In genomic region chr19:30312582-30313352, GRCh38 we compare ENCODE assay signal across 25 cellular contexts. TPM values are rescaled to one million over a fixed set of nuclear protein-coding genes. Genes with fewer than 3 reads are reported as not detected.
DNase-seq lines count a peak whose midpoint lies in the region; ATAC-seq, FAIRE-seq and TF ChIP-seq lines count a peak whose summit lies in the region.
"Had no signal": no experiment of that assay in that cellular context is flagged by ENCODE, and none has a peak within 500 bp of the region (broad histone marks: within the 10 kb centered on the region; RNA-seq: fewer than 3 reads in every experiment).

No MANE protein-coding gene starts in this region.

- POLR2A ChIA-PET in H1 (lab: Charles Lee; ENCODE audit: partially characterized antibody): no interaction called here

- 81% methylated on average over 14 of the region's 14 CpGs; no CpG with 5 or more reads in 1 of the 2 experiments for WGBS in H1 (ENCODE audit: extremely low coverage in 1 of 2, insufficient coverage in 1 of 2, insufficient read length in 1 of 2, insufficient replicate concordance in 2 of 2, low coverage in 1 of 2, low lambda C conversion rate in 2 of 2, missing lambda C conversion rate in 1 of 2), 2 experiments

- H2AFZ ChIP-seq in H1 (ENCODE audit: low read length): no peak overlapping the region

- no peak overlapping the region for H3K27ac Mint-ChIP-seq in stimulated activated effector memory CD8-positive, alpha-beta T cell treated with anti-CD3 and anti-CD28 coated beads, Interleukin-12 subunit alpha, Interleukin-12 subunit beta, amount 100 ng/mL, for 72 hours
- H3K27ac Mint-ChIP-seq: CD4-positive, alpha-beta T cell had no signal

- no peaks in the 10 kb centered on the region for H3K79me2 ChIP-seq in H1 (ENCODE audit: control insufficient read depth in 1 of 2, insufficient read depth in 2 of 2, low read length in 2 of 2)

- H3K9me3 ChIP-seq in H1 (ENCODE audit: insufficient read depth in 2 of 2, low read depth in 1 of 2, low read length in 1 of 2): no peaks in the 10 kb centered on the region
- H3K9me3 ChIP-seq: HAP-1, MG63, Peyer's patch, SJCRH30 had no signal

- no peak overlapping the region for H3K18ac ChIP-seq in H1 (ENCODE audit: extremely low read depth, low read length)

- TF ChIP-seq POLR2A in NB4 (IDR thresholded peaks at IDR 0.05; ENCODE audit: extremely low read depth, insufficient read length) (no peak), H1 (IDR thresholded peaks at IDR 0.05; ENCODE audit: control extremely low read depth in 1 of 2, low read depth in 2 of 2, low read length in 2 of 2) (no peak)

- no peak overlapping the region for H2AK5ac ChIP-seq in H1 (ENCODE audit: low read depth, low read length)

- no peak overlapping the region for H4K8ac ChIP-seq in H1 (ENCODE audit: extremely low read depth, insufficient read depth, low read length)

- H4K20me1 ChIP-seq in H1 (replicated peaks in 1 of 2; ENCODE audit: control insufficient read depth in 1 of 2, insufficient read depth in 2 of 2, low read length in 2 of 2): no peaks in the 10 kb centered on the region
- H4K20me1 ChIP-seq: BLaER1 had no signal

- FAIRE-seq in H1 (lab: Jason Lieb, UNC): no peak
- FAIRE-seq: G401.6 had no signal

- no peak overlapping the region for H2BK120ac ChIP-seq in H1 (replicated peaks; ENCODE audit: low read depth, low read length)

- no peak overlapping the region for H2BK15ac ChIP-seq in H1 (ENCODE audit: low read length)

- peak; percentile 31 for ATAC-seq in stimulated activated effector memory CD8-positive, alpha-beta T cell treated with anti-CD3 and anti-CD28 coated beads, Interleukin-12 subunit alpha, Interleukin-12 subunit beta, amount 100 ng/mL, for 72 hours
- ATAC-seq in HG02588 (IDR thresholded peaks at IDR 0.05; ENCODE audit: unreplicated experiment) (no peak), GM18873 (IDR thresholded peaks at IDR 0.05; ENCODE audit: low FRiP score, unreplicated experiment) (no peak)

- H3K4me3 ChIP-seq in NB4 (ENCODE audit: low read depth, low read length): no peak overlapping the region
- H3K4me3 ChIP-seq in H1 (ENCODE audit: extremely low read depth in 1 of 4, insufficient read depth in 2 of 4, low read depth in 3 of 4, low read length in 4 of 4): no peak overlapping the region
- H3K4me3 ChIP-seq: BLaER1, HAP-1, MG63, Peyer's patch, SJCRH30 had no signal

- H3K4me3 Mint-ChIP-seq in stimulated activated effector memory CD8-positive, alpha-beta T cell treated with anti-CD3 and anti-CD28 coated beads, Interleukin-12 subunit alpha, Interleukin-12 subunit beta, amount 100 ng/mL, for 72 hours: no peak overlapping the region
- H3K4me3 Mint-ChIP-seq: CD4-positive, alpha-beta T cell had no signal

- no peak overlapping the region for H3K4ac ChIP-seq in H1 (replicated peaks; ENCODE audit: insufficient read length, low read depth, low read length)

- no peaks in the 10 kb centered on the region for H3K79me1 ChIP-seq in H1 (ENCODE audit: low read depth, low read length)

- no peak overlapping the region for H3K4me2 ChIP-seq in H1 (ENCODE audit: insufficient read depth in 1 of 2, low read depth in 2 of 2, low read length in 2 of 2)
- H3K4me2 ChIP-seq: BLaER1 had no signal

- no peak overlapping the region for H3K14ac ChIP-seq in H1 (ENCODE audit: insufficient read length)

- CTCF ChIA-PET in H1 (lab: Charles Lee; ENCODE audit: partially characterized antibody): interaction anchor here (1.1 to 1.3 kb wide), 2 partner anchors 12 kb away, joined by 4 to 6 read pairs; no protein-coding TSS in a partner anchor

- H3K23me2 ChIP-seq in H1 (ENCODE audit: low read depth, low read length): no peaks in the 10 kb centered on the region

- H4K91ac ChIP-seq in H1 (replicated peaks; ENCODE audit: insufficient read length, low read length): no peak overlapping the region

- H2BK12ac ChIP-seq in H1 (ENCODE audit: low read depth, low read length): no peak overlapping the region

- H3K36me3 ChIP-seq in H1 (ENCODE audit: control insufficient read depth in 2 of 4, insufficient read depth in 4 of 4, low read length in 3 of 4): no peaks in the 10 kb centered on the region
- H3K36me3 ChIP-seq: BLaER1, HAP-1, MG63, Peyer's patch, SJCRH30 had no signal

- TF ChIP-seq RAD21 in H1 (IDR thresholded peaks at IDR 0.05 in 1 of 2, conservative IDR thresholded peaks at IDR 0.05 in 1 of 2; ENCODE audit: low read depth in 2 of 2, low read length in 2 of 2): peak in 1 of 2 experiments; percentile 33; a peak in 1 of 4 replicates

- no peak overlapping the region for H2BK20ac ChIP-seq in H1 (ENCODE audit: low read length)

- H3K4me1 Mint-ChIP-seq in stimulated activated effector memory CD8-positive, alpha-beta T cell treated with anti-CD3 and anti-CD28 coated beads, Interleukin-12 subunit alpha, Interleukin-12 subunit beta, amount 100 ng/mL, for 72 hours: no peaks in the 10 kb centered on the region

- no peak for TF ChIP-seq EP300 in H1 (IDR thresholded peaks at IDR 0.05; ENCODE audit: borderline replicate concordance in 1 of 2, low read depth in 2 of 2, low read length in 2 of 2)

- no peak overlapping the region for H2BK5ac ChIP-seq in H1 (ENCODE audit: low read depth, low read length)

- no peak overlapping the region for H3K56ac ChIP-seq in H1 (replicated peaks; ENCODE audit: insufficient read length, low read depth, low read length)

- H3K9me3 Mint-ChIP-seq in stimulated activated effector memory CD8-positive, alpha-beta T cell treated with anti-CD3 and anti-CD28 coated beads, Interleukin-12 subunit alpha, Interleukin-12 subunit beta, amount 100 ng/mL, for 72 hours: peaks cover 8% of the 10 kb centered on the region

- no peak for TF ChIP-seq CTCF in NB4 (IDR thresholded peaks at IDR 0.05; ENCODE audit: low read depth, low read length)
- peak in 2 of 3 experiments; percentile 14 to 34; a peak in 1 of 4 replicates for TF ChIP-seq CTCF in H1 (IDR thresholded peaks at IDR 0.05; ENCODE audit: control extremely low read depth in 1 of 3, insufficient read depth in 1 of 3, low read depth in 1 of 3, low read length in 3 of 3)

- no peak overlapping the region for H3K23ac ChIP-seq in H1 (ENCODE audit: insufficient read length)

- no peak overlapping the region for H3K27ac ChIP-seq in H1 (ENCODE audit: low read depth, low read length)
- H3K27ac ChIP-seq: 22Rv1, BLaER1, Peyer's patch, SJCRH30 had no signal

- no peak overlapping the region for H3K9ac ChIP-seq in H1 (replicated peaks in 1 of 4; ENCODE audit: extremely low read depth in 1 of 4, low read depth in 3 of 4, low read length in 3 of 4)
- H3K9ac ChIP-seq: BLaER1 had no signal

- no peak overlapping the region for H4K5ac ChIP-seq in H1 (ENCODE audit: insufficient read length, low read depth, low read length)

- no peaks in the 10 kb centered on the region for H3K36me3 Mint-ChIP-seq in stimulated activated effector memory CD8-positive, alpha-beta T cell treated with anti-CD3 and anti-CD28 coated beads, Interleukin-12 subunit alpha, Interleukin-12 subunit beta, amount 100 ng/mL, for 72 hours

- no peaks in the 10 kb centered on the region for H3K27me3 ChIP-seq in H1 (replicated peaks in 1 of 4; ENCODE audit: control insufficient read depth in 3 of 4, extremely low read depth in 1 of 4, insufficient read depth in 3 of 4, low read length in 3 of 4)
- H3K27me3 ChIP-seq: BLaER1, MG63, Peyer's patch, SJCRH30 had no signal

- no peaks in the 10 kb centered on the region; a peak in 1 of 7 replicates for H3K4me1 ChIP-seq in H1 (replicated peaks in 1 of 4; ENCODE audit: control insufficient read depth in 3 of 4, insufficient read depth in 4 of 4, low read length in 3 of 4)
- H3K4me1 ChIP-seq: BLaER1, HAP-1, Peyer's patch, SJCRH30 had no signal

- DNase-seq in NCI-H82 (lab: John Stamatoyannopoulos, UW): peak; percentile 12
- no peak for DNase-seq in NCI-H82 treated with DMSO at 0.1 percent for 48 hours (lab: John Stamatoyannopoulos, UW; ENCODE audit: unreplicated experiment)
- DNase-seq in NB4 (ENCODE audit: low read depth): peak; percentile 3
- no peak for DNase-seq in H1 (ENCODE audit: low read depth in 1 of 2, low spot score in 2 of 2)
- DNase-seq in stimulated activated effector memory CD8-positive, alpha-beta T cell treated with anti-CD3 and anti-CD28 coated beads, Interleukin-12 subunit alpha, Interleukin-12 subunit beta, amount 100 ng/mL, for 72 hours (ENCODE audit: low spot score in 2 of 2): no peak
- no peak for DNase-seq in GDM1 (lab: John Stamatoyannopoulos, UW)
- DNase-seq: ACHN; CD4-positive, alpha-beta T cell; DMS153; MG63; NCI-H1048; NCI-H1417 treated with DMSO at 0.1 percent for 48 hours; NCI-H187; NCI-H69; SJCRH30; T-helper 1 cell had no signal

TF ChIP-seq in H1, 55 proteins besides CTCF, POLR2A, EP300 and RAD21 (continues in another document):
- TF ChIP-seq KDM4A (IDR thresholded peaks at IDR 0.05; ENCODE audit: low read depth, low read length, severe bottlenecking) (no peak), SP4 (IDR thresholded peaks at IDR 0.05; ENCODE audit: low read length) (no peak), RNF2 (IDR thresholded peaks at IDR 0.05; ENCODE audit: borderline replicate concordance, low read depth, low read length, missing control alignments, poor library complexity, severe bottlenecking) (no peak), CEBPB (IDR thresholded peaks at IDR 0.05; ENCODE audit: low read depth, low read length) (no peak), ATF3 (IDR thresholded peaks at IDR 0.05; ENCODE audit: insufficient read depth, low read depth, low read length) (no peak), GABPA (IDR thresholded peaks at IDR 0.05; ENCODE audit: borderline replicate concordance, insufficient read depth, low read length) (no peak), SUZ12 (IDR thresholded peaks at IDR 0.05; ENCODE audit: low read length) (no peak), CBX5 (IDR thresholded peaks at IDR 0.05; ENCODE audit: low read depth, low read length) (no peak), TBP (IDR thresholded peaks at IDR 0.05; ENCODE audit: low read depth, low read length) (no peak), TEAD4 (IDR thresholded peaks at IDR 0.05; ENCODE audit: low read depth, low read length) (no peak), RXRA (IDR thresholded peaks at IDR 0.05; ENCODE audit: insufficient read depth, low read depth, low read length) (no peak), YY1 (IDR thresholded peaks at IDR 0.05; ENCODE audit: low read depth, low read length) (no peak)

RNA-seq across cellular contexts. Expression of gene ZNF536, which starts 59.4 kb away (rescaled TPM):
- 0.09 and 0.33 TPM in 2 replicates for total RNA-seq in H1 (2021; fragmentation: NEBNext Ultra II Directional; extraction: Animal tissue kit (Norgen Biotek cat#: 25700))
- 0.06 and 0.11 TPM in 2 replicates for polyA plus RNA-seq in H1 (2011; rRNA removed)
- polyA plus RNA-seq in H1 (2011; cell fraction: cytosol; rRNA removed): 0.08 TPM
- polyA plus RNA-seq in H1 (2011; cell fraction: nucleus; rRNA removed): 0.21 TPM
- polyA plus RNA-seq in H1 (2012, experiment 1 of 2): 0.06 to 0.28 TPM (median 0.08 TPM) in 4 replicates
- 0.05 TPM for polyA plus RNA-seq in H1 (2012, experiment 2 of 2)
- 0.02 TPM for polyA plus RNA-seq in H1 (2013, experiment 1 of 2)
- polyA plus RNA-seq in H1 (2013, experiment 2 of 2): 0.04 TPM
- polyA minus RNA-seq in H1 (2011; rRNA and poly(A)+ RNA removed): 0.19 and 0.29 TPM in 2 replicates
- not detected for polyA minus RNA-seq in H1 (2011; cell fraction: cytosol; rRNA and poly(A)+ RNA removed)
- 0.40 TPM for polyA minus RNA-seq in H1 (2011; cell fraction: nucleus; rRNA and poly(A)+ RNA removed)
- total RNA-seq: CD4-positive, alpha-beta T cell; LHCN-M2; NCI-H460 had no signal

Comparison
In these comparisons a context has a peak if more than half of its experiments do, and no peak if none do; other contexts are left out.
1. DNase-seq: peak in NCI-H82 (single experiment) and NB4 (single experiment); none in NCI-H82 treated with DMSO at 0.1 percent for 48 hours (single experiment), H1 (0 of 2), stimulated activated effector memory CD8-positive, alpha-beta T cell treated with anti-CD3 and anti-CD28 coated beads, Interleukin-12 subunit alpha, Interleukin-12 subunit beta, amount 100 ng/mL, for 72 hours (0 of 2) and GDM1 (single experiment).